Comparison of ENCODE assay signal across 13 cellular contexts in the genomic region with DNA sequence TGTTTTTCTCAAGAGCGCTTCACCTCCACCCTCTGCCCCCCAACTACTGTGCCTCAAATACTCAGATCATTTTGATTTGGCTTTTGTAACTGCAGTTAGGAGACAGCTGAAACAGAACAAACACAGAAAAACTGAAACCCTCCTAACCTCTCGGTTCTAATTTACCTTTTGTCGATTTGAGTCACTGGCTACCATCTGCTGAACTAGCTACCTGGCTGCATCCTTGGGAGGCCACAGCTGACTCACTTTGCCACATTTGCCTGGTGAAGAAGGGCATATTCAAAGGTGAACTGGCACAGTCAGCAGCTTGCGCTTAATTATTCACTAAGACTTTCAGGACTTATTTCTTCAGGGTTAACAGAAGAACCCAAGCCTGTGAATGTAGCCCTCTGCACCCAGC.
DNase-seq lines count a peak whose midpoint lies in the region; ATAC-seq, FAIRE-seq and TF ChIP-seq lines count a peak whose summit lies in the region.
"Had no signal": no experiment of that assay in that cellular context is flagged by ENCODE, and none has a peak within 500 bp of the region (broad histone marks: within the 10 kb centered on the region; RNA-seq: fewer than 3 reads in every experiment).

No MANE protein-coding gene starts in this region.

- in situ Hi-C loops in GM12878 (cut with MboI) = no loop called here

- no peaks in the 10 kb centered on the region for H3K9me2 ChIP-seq in Karpas-422 (replicated peaks; ENCODE audit: insufficient read depth, low read length)

- no peak for TF ChIP-seq EP300 in GM12878 (IDR thresholded peaks at IDR 0.05; ENCODE audit: borderline replicate concordance in 1 of 2, control insufficient read depth in 1 of 2, low read depth in 2 of 2, low read length in 2 of 2)

- RAD21 ChIA-PET in GM12878 (lab: Charles Lee; ENCODE audit: unreplicated experiment) = no interaction called here

- H3K4me2 ChIP-seq in GM12878 (ENCODE audit: control insufficient read depth, insufficient read depth) = no peak overlapping the region
- no peak overlapping the region for H3K4me2 ChIP-seq in Karpas-422 (ENCODE audit: low read depth, low read length, poor library complexity, severe bottlenecking)

- no peaks in the 10 kb centered on the region for H3K27me3 ChIP-seq in GM12878 (replicated peaks in 1 of 2; ENCODE audit: control insufficient read depth in 2 of 2, insufficient read depth in 2 of 2, low read length in 1 of 2)
- no peaks in the 10 kb centered on the region for H3K27me3 ChIP-seq in Karpas-422 (ENCODE audit: low read length)
- H3K27me3 ChIP-seq in adrenal gland = peaks cover 14% of the 10 kb centered on the region

- TF ChIP-seq POLR2A in GM12878 (IDR thresholded peaks at IDR 0.05; ENCODE audit: low read depth, low read length) = no peak
- TF ChIP-seq POLR2A in adrenal gland (IDR thresholded peaks at IDR 0.05) = no peak

- H3K27ac Mint-ChIP-seq in immature natural killer cell = no peak overlapping the region

- no peak overlapping the region for H3K4me3 ChIP-seq in GM12865 (ENCODE audit: low read depth, low read length)
- no peak overlapping the region for H3K4me3 ChIP-seq in GM12878
- no peak overlapping the region for H3K4me3 ChIP-seq in Karpas-422 (ENCODE audit: low read length)
- H3K4me3 ChIP-seq in adrenal gland = no peak overlapping the region
- H3K4me3 ChIP-seq: HAP-1 had no signal

- H4K20me1 ChIP-seq in GM12878 (ENCODE audit: control insufficient read depth, insufficient read depth) = no peaks in the 10 kb centered on the region
- no peaks in the 10 kb centered on the region for H4K20me1 ChIP-seq in Karpas-422 (ENCODE audit: insufficient read depth, low read depth, low read length)

- peaks cover 25% of the 10 kb centered on the region for H3K4me1 ChIP-seq in GM12878 (ENCODE audit: control insufficient read depth, insufficient read depth, low read length)
- no peaks in the 10 kb centered on the region for H3K4me1 ChIP-seq in Karpas-422 (ENCODE audit: low read length)
- no peaks in the 10 kb centered on the region for H3K4me1 ChIP-seq in adrenal gland (replicated peaks in 1 of 2)

- CTCF ChIA-PET in GM12878 (lab: Yijun Ruan, JAX) = no interaction called here

- H3K4me3 Mint-ChIP-seq in immature natural killer cell = no peak overlapping the region

- intact Hi-C loops in GM12878 (cut with micrococcal nuclease; ENCODE audit: unreplicated experiment) = loop anchor here (5.0 kb wide), 1 partner anchor 205 kb away; no protein-coding TSS in a partner anchor
- intact Hi-C loops in adrenal gland (cut with DNase I) = no loop called here

- H3K79me2 ChIP-seq in GM12878 (ENCODE audit: control insufficient read depth, insufficient read depth, low read length) (no peaks in the 10 kb centered on the region), Karpas-422 (ENCODE audit: low read length) (no peaks in the 10 kb centered on the region)

- no peaks in the 10 kb centered on the region for H3K9me3 ChIP-seq in GM12878 (replicated peaks; ENCODE audit: control insufficient read depth, insufficient read depth, low read length)
- no peaks in the 10 kb centered on the region for H3K9me3 ChIP-seq in Karpas-422 (ENCODE audit: low read length)
- no peaks in the 10 kb centered on the region for H3K9me3 ChIP-seq in adrenal gland (replicated peaks in 1 of 3)
- H3K9me3 ChIP-seq: HAP-1 had no signal

- SMC1A ChIA-PET in GM12878 (lab: Charles Lee; ENCODE audit: uncharacterized antibody, unreplicated experiment) = no interaction called here

- H2AFZ ChIP-seq in GM12878 (ENCODE audit: control insufficient read depth, low read depth, low read length) (no peak overlapping the region), Karpas-422 (ENCODE audit: low read length) (no peak overlapping the region)

- H3K9ac ChIP-seq in GM12878 (ENCODE audit: control insufficient read depth, insufficient read depth, low read length) (no peak overlapping the region), Karpas-422 (ENCODE audit: low read length) (no peak overlapping the region)

- DNase-seq in GM12865 (ENCODE audit: low read depth) (peak; percentile 78), GM12878 (ENCODE audit: low read depth, low spot score) (peak; percentile 15), Karpas-422 (no peak), DMS 273 treated with DMSO at 0.1 percent for 48 hours (lab: John Stamatoyannopoulos, UW) (no peak), adrenal gland (no peak), immature natural killer cell (no peak)
- DNase-seq: aorta, cortex of kidney, left cardiac atrium had no signal

- TF ChIP-seq CTCF in GM12865 (IDR thresholded peaks at IDR 0.05; ENCODE audit: insufficient read depth, low read depth, low read length, missing control alignments) (no peak), GM12878 (IDR thresholded peaks at IDR 0.05 in 2 of 3, conservative IDR thresholded peaks at IDR 0.05 in 1 of 3; ENCODE audit: control insufficient read depth in 2 of 3, extremely low read depth in 1 of 3, insufficient read depth in 1 of 3, low read depth in 3 of 3, low read length in 3 of 3) (no peak), adrenal gland (IDR thresholded peaks at IDR 0.05) (no peak)

- no peak for TF ChIP-seq RAD21 in GM12878 (IDR thresholded peaks at IDR 0.05; ENCODE audit: insufficient read depth, low read depth, low read length)

- POLR2A ChIA-PET in GM12878 (lab: Charles Lee) = no interaction called here

- BruUV-seq in GM12878 (replicated peaks; lab: Mats Ljungman, UMichigan) = no TSS peak

- H3K36me3 ChIP-seq in GM12878 (ENCODE audit: control insufficient read depth in 2 of 2, insufficient read depth in 2 of 2, low read length in 1 of 2) (no peaks in the 10 kb centered on the region), Karpas-422 (ENCODE audit: insufficient read depth, low read length) (no peaks in the 10 kb centered on the region), adrenal gland (replicated peaks in 1 of 2) (no peaks in the 10 kb centered on the region)
- H3K36me3 ChIP-seq: HAP-1 had no signal

- H3K27ac ChIP-seq in GM12878 (ENCODE audit: control insufficient read depth, insufficient read depth) (no peak overlapping the region), Karpas-422 (ENCODE audit: low read length) (no peak overlapping the region), adrenal gland (no peak overlapping the region)

- H3K36me3 Mint-ChIP-seq in immature natural killer cell = no peaks in the 10 kb centered on the region

- FAIRE-seq in GM12878 (lab: Jason Lieb, UNC) = no peak

- no peaks in the 10 kb centered on the region for H3K9me3 Mint-ChIP-seq in immature natural killer cell

- 7% methylated on average over 4 of the region's 4 CpGs for WGBS in GM12878 (ENCODE audit: insufficient coverage, insufficient replicate concordance, low lambda C conversion rate, missing lambda C conversion rate)
- 84 to 95% (median 90%) methylated on average over 4 of the region's 4 CpGs for WGBS in adrenal gland, 4 donors

- H3K4me1 Mint-ChIP-seq in immature natural killer cell = peaks cover under 1 to 1% of the 10 kb centered on the region in 2 donors

- H3K27me3 Mint-ChIP-seq in immature natural killer cell (ENCODE audit: low read depth in 3 of 3) = peaks cover 0 to 8% (median 0%) of the 10 kb centered on the region in 3 donors

- ATAC-seq in GM18873 (IDR thresholded peaks at IDR 0.05; ENCODE audit: low FRiP score, unreplicated experiment) = peak; percentile 76
- ATAC-seq in HG02884 (IDR thresholded peaks at IDR 0.05; ENCODE audit: unreplicated experiment) = peak; percentile 65
- peak; percentile 75 for ATAC-seq in GM12878
- ATAC-seq: esophagus mucosa, left cardiac atrium had no signal

TF ChIP-seq in GM12878, 131 proteins besides CTCF, POLR2A, EP300 and RAD21 (continues in another document):
- TF ChIP-seq IRF4 (IDR thresholded peaks at IDR 0.05; ENCODE audit: low read depth, low read length) (peak; percentile 63; the same call in 1 of the 2 replicates), HCFC1 (IDR thresholded peaks at IDR 0.05; ENCODE audit: low read length) (no peak), RUNX3 (IDR thresholded peaks at IDR 0.05; ENCODE audit: low read length) (peak; percentile 36; the same call in 1 of the 2 replicates), TCF3 (IDR thresholded peaks at IDR 0.05; ENCODE audit: borderline replicate concordance, insufficient read depth, low read depth, low read length) (peak; percentile 81; the same call in 1 of the 2 replicates), JUNB (IDR thresholded peaks at IDR 0.05) (peak; percentile 71), TCF12 (IDR thresholded peaks at IDR 0.05; ENCODE audit: low read depth, low read length) (0 out of 2 replicates have a peak, but pooled peaks have one; percentile 48), SRF (IDR thresholded peaks at IDR 0.05; ENCODE audit: low read depth in 2 of 2, low read length in 2 of 2) (0 out of 4 replicates have a peak, but pooled peaks of 1 of the 2 experiments have one; percentile 15), MTA2 (IDR thresholded peaks at IDR 0.05; ENCODE audit: low read depth) (no peak), ZBED1 (IDR thresholded peaks at IDR 0.05; ENCODE audit: borderline replicate concordance) (no peak), FOXM1 (IDR thresholded peaks at IDR 0.05; ENCODE audit: low read depth, low read length) (0 out of 2 replicates have a peak, but pooled peaks have one; percentile 24), GABPA (IDR thresholded peaks at IDR 0.05; ENCODE audit: low read depth) (0 out of 2 replicates have a peak, but pooled peaks have one; percentile 14), EED (IDR thresholded peaks at IDR 0.05; ENCODE audit: low read depth) (peak; percentile 42; the same call in 1 of the 2 replicates), NKRF (conservative IDR thresholded peaks at IDR 0.05) (no peak)

Comparison
In these comparisons a context has a peak if more than half of its experiments do, and no peak if none do; other contexts are left out.
1. DNase-seq: peak in GM12865 (single experiment) and GM12878 (single experiment); none in Karpas-422 (single experiment), DMS 273 treated with DMSO at 0.1 percent for 48 hours (single experiment), adrenal gland (0 of 7) and immature natural killer cell (0 of 3).
2. Peak in every context shown above with its lines, with median percentiles within 50 percentile points of each other: ATAC-seq.